ENCODE assay signal across 12 cellular contexts in genomic region chr3:42473083-42473932, GRCh38. TPM values are rescaled to one million over a fixed set of nuclear protein-coding genes. Genes with fewer than 3 reads are reported as not detected.
DNase-seq lines count a peak whose midpoint lies in the region; ATAC-seq and TF ChIP-seq lines count a peak whose summit lies in the region.
"Had no signal": no experiment of that assay in that cellular context is flagged by ENCODE, and none has a peak within 500 bp of the region (broad histone marks: within the 10 kb centered on the region; RNA-seq: fewer than 3 reads in every experiment).

No MANE protein-coding gene starts in this region.

- no peaks in the 10 kb centered on the region for H3K36me3 Mint-ChIP-seq in GM23338 (ENCODE audit: low read depth)
- no peaks in the 10 kb centered on the region for H3K36me3 Mint-ChIP-seq in neural progenitor cell
- no peaks in the 10 kb centered on the region for H3K36me3 Mint-ChIP-seq in osteocyte (ENCODE audit: unreplicated experiment)
- H3K36me3 Mint-ChIP-seq in activated naive CD4-positive, alpha-beta T cell treated with anti-CD3 and anti-CD28 coated beads for 36 hours (ENCODE audit: low read depth): no peaks in the 10 kb centered on the region

- POLR2A ChIA-PET in RWPE1 (lab: Yijun Ruan, JAX; ENCODE audit: low non-redundant PET): no interaction called here

- H3K27me3 ChIP-seq in GM23338 (ENCODE audit: insufficient read depth) (no peaks in the 10 kb centered on the region), neural progenitor cell (no peaks in the 10 kb centered on the region)

- H3K4me1 Mint-ChIP-seq in GM23338 (no peaks in the 10 kb centered on the region; the same call in 2 of the 3 replicates), neural progenitor cell (no peaks in the 10 kb centered on the region), osteocyte (ENCODE audit: unreplicated experiment) (peaks cover 15% of the 10 kb centered on the region)
- no peaks in the 10 kb centered on the region for H3K4me1 Mint-ChIP-seq in activated naive CD4-positive, alpha-beta T cell treated with anti-CD3 and anti-CD28 coated beads for 36 hours (ENCODE audit: low read depth)

- peak overlapping the region; percentile 38; the same call in 1 of the 2 replicates for H2AFZ ChIP-seq in GM23338
- peak overlapping the region; percentile 42 for H2AFZ ChIP-seq in neural progenitor cell (replicated peaks)

- no peaks in the 10 kb centered on the region for H3K36me3 ChIP-seq in GM23338 (ENCODE audit: insufficient read depth)
- no peaks in the 10 kb centered on the region for H3K36me3 ChIP-seq in neural progenitor cell
- H3K36me3 ChIP-seq: HAP-1, thoracic aorta had no signal

- no peak for TF ChIP-seq CTCF in GM23338 (conservative IDR thresholded peaks at IDR 0.05; ENCODE audit: low read depth in 2 of 2)
- TF ChIP-seq CTCF in RWPE1 (conservative IDR thresholded peaks at IDR 0.05; ENCODE audit: low read depth): no peak
- no peak for TF ChIP-seq CTCF in fibroblast of mammary gland (conservative IDR thresholded peaks at IDR 0.05; ENCODE audit: control insufficient read depth, insufficient read depth, low read depth, low read length)
- TF ChIP-seq CTCF in neural progenitor cell (IDR thresholded peaks at IDR 0.05): no peak
- TF ChIP-seq CTCF in osteocyte (IDR thresholded peaks at IDR 0.05): no peak

- no peak overlapping the region for H3K4me2 ChIP-seq in GM23338
- H3K4me2 ChIP-seq in neural progenitor cell: no peak overlapping the region

- no peaks in the 10 kb centered on the region for H3K79me2 ChIP-seq in GM23338 (replicated peaks; ENCODE audit: insufficient read depth)
- no peaks in the 10 kb centered on the region for H3K79me2 ChIP-seq in neural progenitor cell (ENCODE audit: low read depth)

- H3K27ac ChIP-seq in GM23338 (ENCODE audit: low read depth) (no peak overlapping the region), RWPE1 (peak overlapping the region; percentile 74), neural progenitor cell (no peak overlapping the region)
- H3K27ac ChIP-seq: thoracic aorta, VCaP had no signal

- no peak overlapping the region for H3K4me3 ChIP-seq in GM23338
- no peak overlapping the region for H3K4me3 ChIP-seq in fibroblast of mammary gland (ENCODE audit: control insufficient read depth, low read depth, low read length)
- no peak overlapping the region for H3K4me3 ChIP-seq in neural progenitor cell
- H3K4me3 ChIP-seq: HAP-1, thoracic aorta had no signal

- no peak overlapping the region for H3K4me3 Mint-ChIP-seq in GM23338
- no peak overlapping the region for H3K4me3 Mint-ChIP-seq in neural progenitor cell
- no peak overlapping the region for H3K4me3 Mint-ChIP-seq in osteocyte (ENCODE audit: unreplicated experiment)
- no peak overlapping the region for H3K4me3 Mint-ChIP-seq in activated naive CD4-positive, alpha-beta T cell treated with anti-CD3 and anti-CD28 coated beads for 36 hours

- CTCF ChIA-PET in RWPE1 (lab: Yijun Ruan, JAX): interaction anchor here (1.3 kb wide), 1 partner anchor 226 kb away, joined by 5 read pairs; no protein-coding TSS in a partner anchor
- CTCF ChIA-PET in activated naive CD4-positive, alpha-beta T cell treated with anti-CD3 and anti-CD28 coated beads for 36 hours (lab: Charles Lee): interaction anchor here (1.2 kb wide), 1 partner anchor 74 kb away, joined by 3 read pairs; no protein-coding TSS in a partner anchor

- ATAC-seq in GM23338 (no peak; the same call in 2 of the 3 replicates), HG03095 (IDR thresholded peaks at IDR 0.05; ENCODE audit: unreplicated experiment) (no peak)

- H3K27ac Mint-ChIP-seq in GM23338: no peak overlapping the region; the same call in 1 of the 2 replicates
- no peak overlapping the region for H3K27ac Mint-ChIP-seq in neural progenitor cell
- no peak overlapping the region for H3K27ac Mint-ChIP-seq in osteocyte (ENCODE audit: unreplicated experiment)
- H3K27ac Mint-ChIP-seq in activated naive CD4-positive, alpha-beta T cell treated with anti-CD3 and anti-CD28 coated beads for 36 hours: no peak overlapping the region

- no peaks in the 10 kb centered on the region for H3K9me3 ChIP-seq in neural progenitor cell (ENCODE audit: low read depth)
- H3K9me3 ChIP-seq: HAP-1, thoracic aorta had no signal

- no peak overlapping the region for H3K9ac ChIP-seq in neural progenitor cell

- H4K20me1 ChIP-seq in GM23338 (replicated peaks; ENCODE audit: insufficient read depth): no peaks in the 10 kb centered on the region
- H4K20me1 ChIP-seq in neural progenitor cell (ENCODE audit: low read depth): no peaks in the 10 kb centered on the region

- H3K27me3 Mint-ChIP-seq in GM23338 (ENCODE audit: insufficient read depth, low read depth, poor library complexity) (peaks cover 3% of the 10 kb centered on the region), neural progenitor cell (ENCODE audit: insufficient read depth, low read depth) (peaks cover 8% of the 10 kb centered on the region), osteocyte (ENCODE audit: unreplicated experiment) (peaks cover 9% of the 10 kb centered on the region)
- H3K27me3 Mint-ChIP-seq in activated naive CD4-positive, alpha-beta T cell treated with anti-CD3 and anti-CD28 coated beads for 36 hours (ENCODE audit: low read depth): peaks cover 5% of the 10 kb centered on the region

- no peaks in the 10 kb centered on the region for H3K9me2 ChIP-seq in GM23338 (ENCODE audit: insufficient read depth)

- intact Hi-C loops in activated naive CD4-positive, alpha-beta T cell treated with anti-CD3 and anti-CD28 coated beads for 36 hours (cut with micrococcal nuclease): no loop called here

- no peaks in the 10 kb centered on the region for H3K4me1 ChIP-seq in GM23338 (ENCODE audit: insufficient read depth)
- H3K4me1 ChIP-seq in neural progenitor cell: no peaks in the 10 kb centered on the region
- H3K4me1 ChIP-seq: HAP-1 had no signal

- DNase-seq in GM23338 (ENCODE audit: low spot score) (no peak), RWPE1 (ENCODE audit: low spot score) (no peak), fibroblast of mammary gland (ENCODE audit: low read depth) (peak; percentile 22), neural progenitor cell (ENCODE audit: low spot score) (no peak), osteocyte (ENCODE audit: extremely low spot score, unreplicated experiment) (no peak)
- DNase-seq in activated naive CD4-positive, alpha-beta T cell treated with anti-CD3 and anti-CD28 coated beads for 36 hours: no peak
- DNase-seq: cortex of kidney, NCI-H1092 treated with DMSO at 0.1 percent for 48 hours had no signal

- H3F3A ChIP-seq in GM23338 (replicated peaks; ENCODE audit: low read depth) (no peaks in the 10 kb centered on the region), neural progenitor cell (ENCODE audit: low read depth) (no peaks in the 10 kb centered on the region)

- H3K9me3 Mint-ChIP-seq in GM23338: no peaks in the 10 kb centered on the region
- H3K9me3 Mint-ChIP-seq in neural progenitor cell: no peaks in the 10 kb centered on the region
- no peaks in the 10 kb centered on the region for H3K9me3 Mint-ChIP-seq in osteocyte (ENCODE audit: unreplicated experiment)
- H3K9me3 Mint-ChIP-seq in activated naive CD4-positive, alpha-beta T cell treated with anti-CD3 and anti-CD28 coated beads for 36 hours: no peaks in the 10 kb centered on the region

TF ChIP-seq in GM23338, 12 proteins besides CTCF, POLR2A, EP300 and RAD21:
- TF ChIP-seq CREB1 (CRISPR knock-in tag; IDR thresholded peaks at IDR 0.05; ENCODE audit: low read depth): no peak

RNA-seq across cellular contexts. Expression of gene VIPR1, which starts 29.1 kb away (rescaled TPM):
- 13.9 and 19.3 TPM in 2 replicates for total RNA-seq in GM23338 (2014; rRNA removed; shearing (Covaris generic))
- 4.9 and 6.3 TPM in 2 replicates for polyA plus RNA-seq in GM23338 (2016; fragmentation: Nextera tagmentation; extraction: Ambion mirVana)
- total RNA-seq in neural progenitor cell (ENCODE audit: low replicate concordance) (1.4 and 2.9 TPM in 2 replicates), osteocyte (8.9 and 9.2 TPM in 2 replicates)
- 1 to 10 TPM; 6.3 to 8.4 TPM for total RNA-seq in activated naive CD4-positive, alpha-beta T cell treated with anti-CD3 and anti-CD28 coated beads for 36 hours
